Comparison of ENCODE assay signal across 15 cellular contexts in the genomic region with DNA sequence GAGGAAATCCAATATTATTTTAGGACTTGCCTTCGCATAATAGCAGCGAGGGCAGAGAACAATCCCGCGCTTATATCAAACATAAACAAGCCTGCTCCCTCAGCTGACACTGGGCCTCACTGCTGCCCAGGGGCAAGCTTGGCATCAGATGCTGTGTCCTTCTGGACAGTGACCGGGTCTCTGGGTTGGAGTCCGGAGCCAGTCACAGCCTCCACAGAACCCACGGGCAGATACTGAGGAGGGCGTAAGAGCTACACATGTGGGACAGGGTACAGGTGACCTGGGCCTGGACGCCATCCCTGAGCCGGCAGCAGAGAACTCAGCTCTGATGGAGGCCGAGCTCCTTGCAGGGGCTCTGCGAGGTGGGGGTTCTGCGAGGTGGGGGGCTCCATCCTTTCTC. TPM values are rescaled to one million over a fixed set of nuclear protein-coding genes. Genes with fewer than 3 reads are reported as not detected.
"Had no signal": no experiment of that assay in that cellular context is flagged by ENCODE, and none has a peak within 500 bp of the region (broad histone marks: within the 10 kb centered on the region; RNA-seq: fewer than 3 reads in every experiment).

No MANE protein-coding gene starts in this region.

- H3K9me3 ChIP-seq: esophagus squamous epithelium, upper lobe of left lung had no signal

- H3K9ac ChIP-seq: parathyroid adenoma had no signal

- H3K36me3 ChIP-seq: esophagus squamous epithelium, upper lobe of left lung had no signal

- ATAC-seq: naive thymus-derived CD8-positive, alpha-beta T cell had no signal

- H2AFZ ChIP-seq: parathyroid adenoma had no signal

- H3K27me3 ChIP-seq: upper lobe of left lung had no signal

- H3K27ac ChIP-seq: esophagus squamous epithelium, parathyroid adenoma, skin epidermis, upper lobe of left lung had no signal

- H3K4me3 ChIP-seq: esophagus squamous epithelium, skin epidermis, upper lobe of left lung had no signal

- H3K4me1 ChIP-seq: esophagus squamous epithelium, parathyroid adenoma, upper lobe of left lung had no signal

- DNase-seq: activated CD4-positive, alpha-beta T cell treated with anti-CD3 and anti-CD28 coated beads, Interleukin-2, amount 50 U/mL, for 4 hours; activated gamma-delta T cell; effector memory CD4-positive, alpha-beta T cell; esophagus squamous epithelium; mesendoderm; naive thymus-derived CD8-positive, alpha-beta T cell; retina; stimulated activated CD4-positive, alpha-beta T cell treated with anti-CD3 and anti-CD28 coated beads, Interleukin-15, amount 100 ng/mL, for 24 hours; stimulated activated CD4-positive, alpha-beta T cell treated with anti-CD3 and anti-CD28 coated beads, Interleukin-2, amount 100 ng/mL, for 48 hours; SW 1271; T-helper 2 cell had no signal

- H3K79me2 ChIP-seq: parathyroid adenoma had no signal

RNA-seq across cellular contexts. Expression of gene ZNF469, which starts 14.7 kb away (rescaled TPM):
- polyA plus RNA-seq: keratinocyte had no signal
